Comparison of ENCODE assay signal across 1 cellular context in genomic region chr1:77412794-77413530, GRCh38.
TF ChIP-seq lines count a peak whose summit lies in the region.

No MANE protein-coding gene starts in this region.

TF ChIP-seq in GM23338, 12 proteins besides CTCF, POLR2A, EP300 and RAD21 (continued from another document):
- TF ChIP-seq, protein P1, sequence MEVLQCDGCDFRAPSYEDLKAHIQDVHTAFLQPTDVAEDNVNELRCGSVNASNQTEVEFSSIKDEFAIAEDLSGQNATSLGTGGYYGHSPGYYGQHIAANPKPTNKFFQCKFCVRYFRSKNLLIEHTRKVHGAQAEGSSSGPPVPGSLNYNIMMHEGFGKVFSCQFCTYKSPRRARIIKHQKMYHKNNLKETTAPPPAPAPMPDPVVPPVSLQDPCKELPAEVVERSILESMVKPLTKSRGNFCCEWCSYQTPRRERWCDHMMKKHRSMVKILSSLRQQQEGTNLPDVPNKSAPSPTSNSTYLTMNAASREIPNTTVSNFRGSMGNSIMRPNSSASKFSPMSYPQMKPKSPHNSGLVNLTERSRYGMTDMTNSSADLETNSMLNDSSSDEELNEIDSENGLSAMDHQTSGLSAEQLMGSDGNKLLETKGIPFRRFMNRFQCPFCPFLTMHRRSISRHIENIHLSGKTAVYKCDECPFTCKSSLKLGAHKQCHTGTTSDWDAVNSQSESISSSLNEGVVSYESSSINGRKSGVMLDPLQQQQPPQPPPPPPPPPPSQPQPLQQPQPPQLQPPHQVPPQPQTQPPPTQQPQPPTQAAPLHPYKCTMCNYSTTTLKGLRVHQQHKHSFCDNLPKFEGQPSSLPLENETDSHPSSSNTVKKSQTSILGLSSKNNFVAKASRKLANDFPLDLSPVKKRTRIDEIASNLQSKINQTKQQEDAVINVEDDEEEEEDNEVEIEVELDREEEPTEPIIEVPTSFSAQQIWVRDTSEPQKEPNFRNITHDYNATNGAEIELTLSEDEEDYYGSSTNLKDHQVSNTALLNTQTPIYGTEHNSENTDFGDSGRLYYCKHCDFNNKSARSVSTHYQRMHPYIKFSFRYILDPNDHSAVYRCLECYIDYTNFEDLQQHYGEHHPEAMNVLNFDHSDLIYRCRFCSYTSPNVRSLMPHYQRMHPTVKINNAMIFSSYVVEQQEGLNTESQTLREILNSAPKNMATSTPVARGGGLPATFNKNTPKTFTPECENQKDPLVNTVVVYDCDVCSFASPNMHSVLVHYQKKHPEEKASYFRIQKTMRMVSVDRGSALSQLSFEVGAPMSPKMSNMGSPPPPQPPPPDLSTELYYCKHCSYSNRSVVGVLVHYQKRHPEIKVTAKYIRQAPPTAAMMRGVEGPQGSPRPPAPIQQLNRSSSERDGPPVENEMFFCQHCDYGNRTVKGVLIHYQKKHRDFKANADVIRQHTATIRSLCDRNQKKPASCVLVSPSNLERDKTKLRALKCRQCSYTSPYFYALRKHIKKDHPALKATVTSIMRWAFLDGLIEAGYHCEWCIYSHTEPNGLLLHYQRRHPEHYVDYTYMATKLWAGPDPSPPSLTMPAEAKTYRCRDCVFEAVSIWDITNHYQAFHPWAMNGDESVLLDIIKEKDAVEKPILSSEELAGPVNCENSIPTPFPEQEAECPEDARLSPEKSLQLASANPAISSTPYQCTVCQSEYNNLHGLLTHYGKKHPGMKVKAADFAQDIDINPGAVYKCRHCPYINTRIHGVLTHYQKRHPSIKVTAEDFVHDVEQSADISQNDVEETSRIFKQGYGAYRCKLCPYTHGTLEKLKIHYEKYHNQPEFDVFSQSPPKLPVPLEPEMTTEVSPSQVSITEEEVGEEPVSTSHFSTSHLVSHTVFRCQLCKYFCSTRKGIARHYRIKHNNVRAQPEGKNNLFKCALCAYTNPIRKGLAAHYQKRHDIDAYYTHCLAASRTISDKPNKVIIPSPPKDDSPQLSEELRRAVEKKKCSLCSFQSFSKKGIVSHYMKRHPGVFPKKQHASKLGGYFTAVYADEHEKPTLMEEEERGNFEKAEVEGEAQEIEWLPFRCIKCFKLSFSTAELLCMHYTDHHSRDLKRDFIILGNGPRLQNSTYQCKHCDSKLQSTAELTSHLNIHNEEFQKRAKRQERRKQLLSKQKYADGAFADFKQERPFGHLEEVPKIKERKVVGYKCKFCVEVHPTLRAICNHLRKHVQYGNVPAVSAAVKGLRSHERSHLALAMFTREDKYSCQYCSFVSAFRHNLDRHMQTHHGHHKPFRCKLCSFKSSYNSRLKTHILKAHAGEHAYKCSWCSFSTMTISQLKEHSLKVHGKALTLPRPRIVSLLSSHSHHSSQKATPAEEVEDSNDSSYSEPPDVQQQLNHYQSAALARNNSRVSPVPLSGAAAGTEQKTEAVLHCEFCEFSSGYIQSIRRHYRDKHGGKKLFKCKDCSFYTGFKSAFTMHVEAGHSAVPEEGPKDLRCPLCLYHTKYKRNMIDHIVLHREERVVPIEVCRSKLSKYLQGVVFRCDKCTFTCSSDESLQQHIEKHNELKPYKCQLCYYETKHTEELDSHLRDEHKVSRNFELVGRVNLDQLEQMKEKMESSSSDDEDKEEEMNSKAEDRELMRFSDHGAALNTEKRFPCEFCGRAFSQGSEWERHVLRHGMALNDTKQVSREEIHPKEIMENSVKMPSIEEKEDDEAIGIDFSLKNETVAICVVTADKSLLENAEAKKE (CRISPR knock-in tag; IDR thresholded peaks at IDR 0.05), result no peak
